In genomic region chr11:100681064-100681502, GRCh38 we compare ENCODE assay signal across 8 cellular contexts. TPM values are rescaled to one million over a fixed set of nuclear protein-coding genes. Genes with fewer than 3 reads are reported as not detected.
DNase-seq lines count a peak whose midpoint lies in the region; TF ChIP-seq lines count a peak whose summit lies in the region.

No MANE protein-coding gene starts in this region.

- peaks cover 6% of the 10 kb centered on the region for H3F3A ChIP-seq in smooth muscle cell (ENCODE audit: low read depth)

- no peaks in the 10 kb centered on the region for H3K27me3 ChIP-seq in KMS-11 (ENCODE audit: insufficient read depth, low read depth)
- H3K27me3 ChIP-seq in smooth muscle cell (ENCODE audit: low read depth) = no peaks in the 10 kb centered on the region

- no peaks in the 10 kb centered on the region for H4K20me1 ChIP-seq in KMS-11 (ENCODE audit: insufficient read depth)
- H4K20me1 ChIP-seq in smooth muscle cell (ENCODE audit: low read depth) = no peaks in the 10 kb centered on the region

- TF ChIP-seq CTCF in KMS-11 (conservative IDR thresholded peaks at IDR 0.05; ENCODE audit: low read depth, low read length) = no peak
- TF ChIP-seq CTCF in smooth muscle cell (IDR thresholded peaks at IDR 0.05; ENCODE audit: borderline replicate concordance, insufficient read depth, poor library complexity, severe bottlenecking) = no peak

- H3K27ac ChIP-seq in KMS-11 (peak overlapping the region; percentile 63), smooth muscle cell (ENCODE audit: low read depth) (peak overlapping the region; percentile 36)

- H3K4me3 ChIP-seq in KMS-11 (IDR thresholded peaks at IDR 0.05; ENCODE audit: insufficient read depth, low read depth, low read length) (no peak overlapping the region), smooth muscle cell (no peak overlapping the region)

- H3K9ac ChIP-seq in KMS-11 = no peak overlapping the region; the same call in 1 of the 2 replicates
- H3K9ac ChIP-seq in smooth muscle cell (ENCODE audit: low read depth) = no peak overlapping the region

- H3K79me2 ChIP-seq in KMS-11 (ENCODE audit: insufficient read depth, low read depth) (no peaks in the 10 kb centered on the region), smooth muscle cell (ENCODE audit: low read depth) (no peaks in the 10 kb centered on the region)

- WGBS in smooth muscle cell (ENCODE audit: low lambda C conversion rate) = 48% methylated on average over 8 of the region's 8 CpGs

- no peaks in the 10 kb centered on the region for H3K9me3 ChIP-seq in smooth muscle cell (replicated peaks; ENCODE audit: low read depth)

- peaks cover 69% of the 10 kb centered on the region for H3K4me1 ChIP-seq in KMS-11 (ENCODE audit: low read depth, poor library complexity, severe bottlenecking)
- H3K4me1 ChIP-seq in smooth muscle cell (ENCODE audit: low read depth) = peaks cover 12% of the 10 kb centered on the region

- no peaks in the 10 kb centered on the region for H3K36me3 ChIP-seq in KMS-11 (ENCODE audit: insufficient read depth)
- H3K36me3 ChIP-seq in smooth muscle cell (ENCODE audit: low read depth) = no peaks in the 10 kb centered on the region

- DNase-seq in NCI-H2107 treated with DMSO at 0.1 percent for 48 hours (lab: John Stamatoyannopoulos, UW; ENCODE audit: unreplicated experiment) = peak; percentile 0
- no peak for DNase-seq in NCI-H2107 (lab: John Stamatoyannopoulos, UW)
- DNase-seq in HCEC 1CT = peak; percentile 25
- DNase-seq in SKM-1 treated with dmso at 0.1 percent for 144 hours (lab: John Stamatoyannopoulos, UW; ENCODE audit: unreplicated experiment) = peak; percentile 90
- peak; percentile 31 for DNase-seq in globus pallidus (ENCODE audit: low spot score)
- no peak for DNase-seq in smooth muscle cell (lab: John Stamatoyannopoulos, UW; ENCODE audit: unreplicated experiment)
- DNase-seq in NCI-H1105 treated with DMSO at 0.1 percent for 48 hours (lab: John Stamatoyannopoulos, UW) = no peak

- H2AFZ ChIP-seq in KMS-11 (ENCODE audit: low read depth) (peak overlapping the region; percentile 54), smooth muscle cell (ENCODE audit: low read depth) (peak overlapping the region; percentile 50)

- H3K4me2 ChIP-seq in KMS-11 (peak overlapping the region; percentile 60), smooth muscle cell (no peak overlapping the region)

RNA-seq across cellular contexts. Expression of gene ARHGAP42, which starts 6.0 kb away (rescaled TPM):
- 49.3 and 53.4 TPM in 2 replicates for total RNA-seq in smooth muscle cell
- 12.2 and 12.7 TPM in 2 replicates for polyA plus RNA-seq in smooth muscle cell

Comparison
In these comparisons a context has a peak if more than half of its experiments do, and no peak if none do; other contexts are left out.
1. DNase-seq: peak in NCI-H2107 treated with DMSO at 0.1 percent for 48 hours (single experiment), HCEC 1CT (single experiment), SKM-1 treated with dmso at 0.1 percent for 144 hours (single experiment) and globus pallidus (single experiment); none in NCI-H2107 (single experiment), smooth muscle cell (single experiment) and NCI-H1105 treated with DMSO at 0.1 percent for 48 hours (single experiment).